23 cellular contexts compared by ENCODE assay signal in the genomic region with DNA sequence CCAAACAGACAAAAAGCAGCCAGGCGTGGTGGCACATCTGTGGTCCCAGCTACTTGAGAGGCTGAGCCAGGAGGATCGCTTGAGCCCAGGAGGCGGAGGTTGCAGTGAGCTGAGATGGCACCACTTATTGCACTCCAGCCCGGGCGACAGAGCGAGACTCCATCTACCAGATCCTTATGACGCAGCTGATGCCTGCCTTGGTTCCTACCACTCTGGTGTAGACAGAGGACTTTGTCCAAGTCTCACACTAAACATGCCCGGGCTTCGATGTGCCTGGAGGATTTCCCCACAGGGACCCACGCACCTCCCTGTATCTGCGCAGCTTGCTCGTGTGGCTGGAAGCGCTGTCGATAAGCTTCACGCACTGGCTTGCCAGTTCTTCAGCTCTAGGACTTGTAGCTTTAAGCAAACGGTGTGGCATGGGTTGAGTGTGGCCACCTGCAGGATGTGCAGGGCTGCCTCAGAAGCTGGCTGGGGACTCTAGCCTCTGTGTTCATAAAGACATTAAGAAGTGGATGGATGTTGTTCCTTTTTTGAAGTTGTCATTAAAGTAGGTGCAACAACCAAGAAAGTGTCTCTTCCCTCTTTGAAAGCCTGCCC. TPM values are rescaled to one million over a fixed set of nuclear protein-coding genes. Genes with fewer than 3 reads are reported as not detected.
A peak's percentile ranks its signal among the peaks of the same experiment; 100 is the strongest.
DNase-seq lines count a peak whose midpoint lies in the region; ATAC-seq and TF ChIP-seq lines count a peak whose summit lies in the region.
"Had no signal": no experiment of that assay in that cellular context is flagged by ENCODE, and none has a peak within 500 bp of the region (broad histone marks: within the 10 kb centered on the region; RNA-seq: fewer than 3 reads in every experiment).

No MANE protein-coding gene starts in this region.

- H3K27ac ChIP-seq in CD4-positive, alpha-beta T cell (ENCODE audit: low read depth, low read length), result no peak overlapping the region
- H3K27ac ChIP-seq in mammary epithelial cell (ENCODE audit: insufficient read depth, low read depth, low read length) (no peak overlapping the region), neutrophil (peak overlapping the region; percentile 49)
- H3K27ac ChIP-seq: ovary had no signal

- H2AFZ ChIP-seq in mammary epithelial cell (ENCODE audit: low read depth, low read length), result no peak overlapping the region

- peaks cover 12% of the 10 kb centered on the region for H3K4me1 Mint-ChIP-seq in CD4-positive, alpha-beta T cell (ENCODE audit: low read depth)
- H3K4me1 Mint-ChIP-seq in IgD-negative memory B cell, result peaks cover 7 to 17% (median 12%) of the 10 kb centered on the region in 3 donors

- peaks cover 52% of the 10 kb centered on the region for H3K36me3 Mint-ChIP-seq in CD4-positive, alpha-beta T cell (ENCODE audit: low read depth)
- H3K36me3 Mint-ChIP-seq in IgD-negative memory B cell, result peaks cover 1% of the 10 kb centered on the region
- H3K36me3 Mint-ChIP-seq: type B pancreatic cell had no signal

- no peak overlapping the region for H3K9ac ChIP-seq in mammary epithelial cell (ENCODE audit: insufficient read depth, low read length)

- H4K20me1 ChIP-seq in mammary epithelial cell (ENCODE audit: insufficient read depth, low read length), result no peaks in the 10 kb centered on the region

- no peaks in the 10 kb centered on the region for H3K9me3 ChIP-seq in CD4-positive, alpha-beta T cell (ENCODE audit: control insufficient read depth, low read length)
- H3K9me3 ChIP-seq in mammary epithelial cell (replicated peaks; ENCODE audit: insufficient read depth, low read length) (no peaks in the 10 kb centered on the region), neutrophil (no peaks in the 10 kb centered on the region)
- H3K9me3 ChIP-seq: left lung, ovary had no signal

- POLR2A ChIA-PET in CD4-positive, alpha-beta T cell (lab: Charles Lee), result no interaction called here

- peaks cover 6% of the 10 kb centered on the region for H3K79me2 ChIP-seq in mammary epithelial cell (ENCODE audit: insufficient read depth, low read length)

- peak overlapping the region; percentile 39 for H3K27ac Mint-ChIP-seq in CD4-positive, alpha-beta T cell
- H3K27ac Mint-ChIP-seq in IgD-negative memory B cell, result peak overlapping the region in 2 of 3 donors; percentile 31 to 63
- H3K27ac Mint-ChIP-seq: activated naive CD8-positive, alpha-beta T cell treated with anti-CD3 and anti-CD28 coated beads, Interleukin-2, amount 50 U/mL, for 24 hours; mesothelial cell of epicardium; T-helper 17 cell; type B pancreatic cell had no signal

- in situ Hi-C loops in mammary epithelial cell (cut with MboI; ENCODE audit: low sequenced_read_pairs in 2 of 2), result loop anchor here in 1 of 2 donors (10.0 kb wide), 3 partner anchors 85 to 175 kb away; a partner anchor contains a TSS

- no peak overlapping the region for H3K4me3 ChIP-seq in mammary epithelial cell (replicated peaks in 1 of 3; ENCODE audit: insufficient read depth in 1 of 3, low read depth in 2 of 3, low read length in 3 of 3)
- no peak overlapping the region for H3K4me3 ChIP-seq in neutrophil (ENCODE audit: low read depth in 1 of 2, low read length in 1 of 2)
- H3K4me3 ChIP-seq: left lung, ovary, smooth muscle cell had no signal

- TSS peak; percentile 59 for BruUV-seq in mammary epithelial cell (replicated peaks; lab: Mats Ljungman, UMichigan)

- no peak overlapping the region for H3K4me2 ChIP-seq in mammary epithelial cell (ENCODE audit: insufficient read depth, low read depth, low read length)
- H3K4me2 ChIP-seq: smooth muscle cell had no signal

- H3K36me3 ChIP-seq in mammary epithelial cell (ENCODE audit: insufficient read depth, low read length), result peaks cover 7% of the 10 kb centered on the region
- peaks cover 88% of the 10 kb centered on the region for H3K36me3 ChIP-seq in neutrophil
- H3K36me3 ChIP-seq: ovary had no signal

- CTCF ChIA-PET in CD4-positive, alpha-beta T cell (lab: Charles Lee), result interaction anchor here (2.1 kb wide), 1 partner anchor 11 kb away, joined by 7 read pairs; no protein-coding TSS in a partner anchor
- CTCF ChIA-PET in mammary epithelial cell (lab: Charles Lee; ENCODE audit: low non-redundant PET), result no interaction called here

- WGBS in mammary epithelial cell (ENCODE audit: low coverage, missing lambda C conversion rate), result 95% methylated on average over 15 of the region's 16 CpGs

- no peak overlapping the region for H3K4me3 Mint-ChIP-seq in CD4-positive, alpha-beta T cell
- peak overlapping the region in 1 of 4 donors; percentile 75 for H3K4me3 Mint-ChIP-seq in IgD-negative memory B cell
- H3K4me3 Mint-ChIP-seq: activated naive CD8-positive, alpha-beta T cell treated with anti-CD3 and anti-CD28 coated beads, Interleukin-2, amount 50 U/mL, for 24 hours; mesothelial cell of epicardium; T-helper 17 cell; type B pancreatic cell had no signal

- no peak for ATAC-seq in CD4-positive, alpha-beta T cell (ENCODE audit: poor library complexity)
- ATAC-seq: activated naive CD8-positive, alpha-beta T cell treated with anti-CD3 and anti-CD28 coated beads, Interleukin-2, amount 50 U/mL, for 24 hours; left lung; SK-N-SH treated with all-trans-retinoic acid at 6 μM for 48 hours; T-helper 17 cell had no signal

- DNase-seq in CD4-positive, alpha-beta T cell, result no peak
- DNase-seq in mammary epithelial cell, result no peak
- DNase-seq in NOMO-1 treated with DMSO at 0.1 percent for 48 hours (lab: John Stamatoyannopoulos, UW; ENCODE audit: unreplicated experiment), result no peak
- no peak for DNase-seq in NCI-H1930 (lab: John Stamatoyannopoulos, UW)
- DNase-seq in Kasumi-1 (lab: John Stamatoyannopoulos, UW), result no peak
- DNase-seq: activated gamma-delta T cell; activated naive CD8-positive, alpha-beta T cell treated with anti-CD3 and anti-CD28 coated beads, Interleukin-2, amount 50 U/mL, for 24 hours; cerebellar nuclear complex; KBM-7; naive B cell; NCI-H1417 treated with DMSO at 0.1 percent for 48 hours; NCI-H2081 treated with DMSO at 0.1 percent for 48 hours; NCI-H345; ovary; stimulated activated CD4-positive, alpha-beta T cell treated with anti-CD3 and anti-CD28 coated beads, Interleukin-2, amount 100 ng/mL, for 24 hours; T-helper 17 cell had no signal

- dilution Hi-C loops in mammary epithelial cell (cut with HindIII; ENCODE audit: low sequenced_read_pairs), result loop anchor here (5.0 kb wide), 2 partner anchors 113 to 143 kb away; a partner anchor contains a TSS

- intact Hi-C loops in CD4-positive, alpha-beta T cell (cut with DNase I, micrococcal nuclease), result loop anchor here in 1 of 2 experiments (10.0 kb wide), 1 partner anchor 275 kb away; a partner anchor contains a TSS
- intact Hi-C loops in mammary epithelial cell (cut with micrococcal nuclease), result no loop called here

- H3K27me3 Mint-ChIP-seq in CD4-positive, alpha-beta T cell, result no peaks in the 10 kb centered on the region
- no peaks in the 10 kb centered on the region for H3K27me3 Mint-ChIP-seq in IgD-negative memory B cell
- H3K27me3 Mint-ChIP-seq: activated naive CD8-positive, alpha-beta T cell treated with anti-CD3 and anti-CD28 coated beads, Interleukin-2, amount 50 U/mL, for 24 hours; naive B cell; T-helper 17 cell; type B pancreatic cell had no signal

- no peaks in the 10 kb centered on the region for H3K27me3 ChIP-seq in CD4-positive, alpha-beta T cell (ENCODE audit: control insufficient read depth, insufficient read depth, low read length)
- no peaks in the 10 kb centered on the region for H3K27me3 ChIP-seq in mammary epithelial cell (ENCODE audit: insufficient read depth, low read length)
- no peaks in the 10 kb centered on the region for H3K27me3 ChIP-seq in neutrophil
- H3K27me3 ChIP-seq: left lung, ovary had no signal

- TF ChIP-seq CTCF in CD4-positive, alpha-beta T cell (IDR thresholded peaks at IDR 0.05), result no peak
- TF ChIP-seq CTCF in mammary epithelial cell (conservative IDR thresholded peaks at IDR 0.05 in 1 of 2, IDR thresholded peaks at IDR 0.05 in 1 of 2; ENCODE audit: extremely low read depth in 1 of 2, insufficient read depth in 1 of 2, low read depth in 1 of 2, low read length in 2 of 2) (no peak), neutrophil (IDR thresholded peaks at IDR 0.05) (no peak)

- no peaks in the 10 kb centered on the region for H3K9me3 Mint-ChIP-seq in CD4-positive, alpha-beta T cell
- no peaks in the 10 kb centered on the region for H3K9me3 Mint-ChIP-seq in IgD-negative memory B cell
- H3K9me3 Mint-ChIP-seq: activated naive CD8-positive, alpha-beta T cell treated with anti-CD3 and anti-CD28 coated beads, Interleukin-2, amount 50 U/mL, for 24 hours; mesothelial cell of epicardium; naive B cell; type B pancreatic cell had no signal

- H3K4me1 ChIP-seq in mammary epithelial cell (ENCODE audit: insufficient read depth, low read length), result peaks cover 8% of the 10 kb centered on the region
- peaks cover 11 to 15% of the 10 kb centered on the region in 2 experiments for H3K4me1 ChIP-seq in neutrophil (ENCODE audit: control insufficient read depth in 1 of 2, insufficient read depth in 1 of 2, low read depth in 1 of 2, low read length in 1 of 2)

RNA-seq across cellular contexts. Expression of a gene that starts 4.8 kb away (rescaled TPM):
- 10 to 100 TPM; 46.5 to 48.3 TPM for total RNA-seq in CD4-positive, alpha-beta T cell
- polyA plus RNA-seq in IgD-negative memory B cell (37.8 TPM), mammary epithelial cell (57.0 TPM)
- total RNA-seq in mammary epithelial cell, result 10 to 100 TPM; 44.2 to 48.6 TPM
- 57.2 TPM for polyA minus RNA-seq in mammary epithelial cell

RNA-seq across cellular contexts. Expression of a gene that starts 18.4 kb away (rescaled TPM):
- total RNA-seq in CD4-positive, alpha-beta T cell, result 10 to 100 TPM; 57.5 to 62.2 TPM
- polyA plus RNA-seq in IgD-negative memory B cell (2.3 TPM), mammary epithelial cell (0.71 TPM)
- 10 to 100 TPM in 1 of 2 donors, under 1 TPM in 1; 0.82 to 29.2 TPM for total RNA-seq in mammary epithelial cell
- polyA minus RNA-seq in mammary epithelial cell, result not detected

RNA-seq across cellular contexts. Expression of a gene that starts 20.2 kb away (rescaled TPM):
- total RNA-seq in CD4-positive, alpha-beta T cell, result 10 to 100 TPM; 22.3 to 22.7 TPM
- polyA plus RNA-seq in IgD-negative memory B cell, result 29.7 TPM
- 10 to 100 TPM in 1 of 2 donors, 1 to 10 TPM in 1; 8.3 to 26.6 TPM for total RNA-seq in mammary epithelial cell
- polyA plus RNA-seq in mammary epithelial cell, result 22.0 TPM
- polyA minus RNA-seq in mammary epithelial cell, result 23.6 TPM

RNA-seq across cellular contexts. Expression of a gene that starts 22.7 kb away (rescaled TPM):
- not detected for total RNA-seq in CD4-positive, alpha-beta T cell
- 0.88 TPM for polyA plus RNA-seq in IgD-negative memory B cell
- 1 to 10 TPM; 2.5 to 6.9 TPM for total RNA-seq in mammary epithelial cell
- 2.5 TPM for polyA plus RNA-seq in mammary epithelial cell
- polyA minus RNA-seq in mammary epithelial cell, result 2.6 TPM
- polyA plus RNA-seq: smooth muscle cell had no signal
